Comparison of ENCODE assay signal across 13 cellular contexts in genomic region chr16:61579195-61579594, GRCh38.
DNase-seq lines count a peak whose midpoint lies in the region; ATAC-seq and TF ChIP-seq lines count a peak whose summit lies in the region.
"Had no signal": no experiment of that assay in that cellular context is flagged by ENCODE, and none has a peak within 500 bp of the region (broad histone marks: within the 10 kb centered on the region; RNA-seq: fewer than 3 reads in every experiment).

No MANE protein-coding gene starts in this region.

- no peaks in the 10 kb centered on the region for H3K79me2 ChIP-seq in Karpas-422 (ENCODE audit: low read length)

- ATAC-seq in esophagus mucosa: no peak
- ATAC-seq: HepG2 had no signal

- DNase-seq in LNCaP clone FGC (ENCODE audit: low read depth) (peak; percentile 10), astrocyte of the hippocampus (ENCODE audit: low read depth, low spot score) (peak; percentile 28), inferior parietal cortex (ENCODE audit: extremely low spot score) (peak; percentile 17), putamen (ENCODE audit: low spot score) (peak; percentile 11), Karpas-422 (no peak), mucosa of gallbladder (ENCODE audit: low spot score) (no peak)
- DNase-seq: ACHN; Caco-2; CD4-positive, alpha-beta T cell had no signal

- H3K36me3 ChIP-seq in Karpas-422 (ENCODE audit: insufficient read depth, low read length): no peaks in the 10 kb centered on the region
- H3K36me3 ChIP-seq: HAP-1 had no signal

- no peaks in the 10 kb centered on the region for H3K27me3 ChIP-seq in Karpas-422 (ENCODE audit: low read length)

- H3K4me3 ChIP-seq in LNCaP clone FGC (ENCODE audit: low read depth, low read length): no peak overlapping the region
- H3K4me3 ChIP-seq in Karpas-422 (ENCODE audit: low read length): no peak overlapping the region
- H3K4me3 ChIP-seq: HAP-1 had no signal

- H3K4me1 ChIP-seq in Karpas-422 (ENCODE audit: low read length): no peaks in the 10 kb centered on the region
- H3K4me1 ChIP-seq: Caco-2, HAP-1 had no signal

- H3K9me3 ChIP-seq in Karpas-422 (ENCODE audit: low read length): peaks cover 31% of the 10 kb centered on the region
- H3K9me3 ChIP-seq: Caco-2, HAP-1 had no signal

- no peak overlapping the region for H3K9ac ChIP-seq in Karpas-422 (ENCODE audit: low read length)

- H2AFZ ChIP-seq in Karpas-422 (ENCODE audit: low read length): no peak overlapping the region

- no peak overlapping the region for H3K27ac ChIP-seq in Karpas-422 (ENCODE audit: low read length)
- H3K27ac ChIP-seq: C4-2B had no signal

- TF ChIP-seq CTCF in LNCaP clone FGC (IDR thresholded peaks at IDR 0.05; ENCODE audit: control insufficient read depth, extremely low read depth, insufficient read depth): no peak

- no peaks in the 10 kb centered on the region for H3K9me2 ChIP-seq in Karpas-422 (replicated peaks; ENCODE audit: insufficient read depth, low read length)

- H3K4me2 ChIP-seq in Karpas-422 (ENCODE audit: low read depth, low read length, poor library complexity, severe bottlenecking): no peak overlapping the region

- no peaks in the 10 kb centered on the region for H4K20me1 ChIP-seq in Karpas-422 (ENCODE audit: insufficient read depth, low read depth, low read length)

Comparison
In these comparisons a context has a peak if more than half of its experiments do, and no peak if none do; other contexts are left out.
1. DNase-seq: peak in LNCaP clone FGC (single experiment), astrocyte of the hippocampus (single experiment), inferior parietal cortex (single experiment) and putamen (single experiment); none in Karpas-422 (single experiment) and mucosa of gallbladder (single experiment).